ENCODE assay signal across 32 cellular contexts in the genomic region with DNA sequence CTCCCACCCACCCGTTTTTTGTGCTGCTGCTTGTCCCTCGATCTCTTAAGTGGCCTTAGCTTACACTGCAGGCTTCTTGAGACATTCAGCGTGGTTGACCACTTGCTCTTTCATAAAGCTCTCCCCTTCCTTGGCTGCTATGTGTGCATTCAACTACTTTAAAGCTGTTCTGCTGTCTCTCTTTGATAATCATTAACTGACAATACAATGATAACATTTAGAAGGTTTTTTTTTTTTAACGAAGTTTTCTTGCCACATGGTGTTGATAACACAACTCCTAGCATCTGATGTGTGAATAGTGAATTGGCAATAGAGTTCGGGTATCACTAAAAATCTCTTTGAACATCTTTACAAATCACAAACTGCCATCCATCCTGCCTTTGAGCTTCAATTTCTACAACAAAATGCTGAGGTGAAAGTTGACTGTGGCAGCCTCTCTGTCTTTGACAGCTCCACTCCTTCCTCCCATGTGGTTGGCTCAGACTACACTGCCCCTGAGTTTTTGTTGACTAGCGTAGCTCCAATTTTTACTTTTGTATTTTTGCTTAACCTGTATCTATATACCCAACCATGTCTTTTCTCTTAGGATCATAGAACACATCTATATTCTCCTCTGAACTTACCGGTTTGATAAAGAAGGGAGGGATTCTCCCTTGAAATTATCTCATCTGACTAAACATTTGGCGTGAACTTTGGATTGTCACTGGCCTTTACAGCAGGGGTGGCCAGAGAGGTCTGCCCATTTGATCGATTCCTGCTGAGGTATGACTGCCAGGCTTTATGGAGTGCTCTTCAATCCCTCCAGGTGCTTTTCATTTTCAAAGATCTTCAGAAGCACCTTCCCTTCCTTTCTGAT.
"Had no signal": no experiment of that assay in that cellular context is flagged by ENCODE, and none has a peak within 500 bp of the region (broad histone marks: within the 10 kb centered on the region; RNA-seq: fewer than 3 reads in every experiment).

No MANE protein-coding gene starts in this region.

- H3K9me3 Mint-ChIP-seq: activated naive CD4-positive, alpha-beta T cell treated with anti-CD3 and anti-CD28 coated beads, Interleukin-2, amount 50 U/mL, for 24 hours had no signal

- H3K27me3 ChIP-seq: ascending aorta, cardiac muscle cell, SJCRH30 had no signal

- H3K27ac Mint-ChIP-seq: activated CD4-positive, alpha-beta T cell treated with anti-CD3 and anti-CD28 coated beads, Interleukin-2, amount 10 ng/mL, durations not matched to agents 24 days and 14 days; activated CD8-positive, alpha-beta T cell treated with anti-CD3 and anti-CD28 coated beads for 36 hours; activated naive CD4-positive, alpha-beta T cell treated with anti-CD3 and anti-CD28 coated beads, Interleukin-2, amount 50 U/mL, for 24 hours; activated naive CD8-positive, alpha-beta T cell treated with anti-CD3 and anti-CD28 coated beads, Interleukin-2, amount 10 ng/mL, durations not matched to agents 7 days and 5 days; activated T-cell treated with anti-CD3 and anti-CD28 coated beads, Interleukin-2, amount 50 U/mL, for 72 hours; activated T-helper 17 cell treated with anti-CD3 and anti-CD28 coated beads, Interleukin-2, amount 50 U/mL, for 72 hours had no signal

- H3K27me3 Mint-ChIP-seq: activated CD4-positive, alpha-beta T cell treated with anti-CD3 and anti-CD28 coated beads, Interleukin-2, amount 10 ng/mL, durations not matched to agents 24 days and 14 days; activated naive CD4-positive, alpha-beta T cell treated with anti-CD3 and anti-CD28 coated beads, Interleukin-2, amount 50 U/mL, for 24 hours; activated naive CD8-positive, alpha-beta T cell treated with anti-CD3 and anti-CD28 coated beads, Interleukin-2, amount 10 ng/mL, durations not matched to agents 7 days and 5 days had no signal

- H3K27ac ChIP-seq: ascending aorta, cardiac muscle cell, SJCRH30, SK-N-MC, WERI-Rb-1 had no signal

- DNase-seq: activated CD4-positive, alpha-beta T cell treated with anti-CD3 and anti-CD28 coated beads for 1 hour; activated CD4-positive, alpha-beta T cell treated with anti-CD3 and anti-CD28 coated beads, Interleukin-2, amount 10 ng/mL, durations not matched to agents 24 days and 14 days; activated CD4-positive, alpha-beta T cell treated with anti-CD3 and anti-CD28 coated beads, Interleukin-2, amount 50 U/mL, for 4 hours; activated CD4-positive, CD25-positive, alpha-beta regulatory T cell; activated CD8-positive, alpha-beta T cell treated with anti-CD3 and anti-CD28 coated beads for 36 hours; activated effector memory CD4-positive, alpha-beta T cell treated with anti-CD3 and anti-CD28 coated beads, Interleukin-2, amount 50 U/mL, for 16 hours; activated naive CD4-positive, alpha-beta T cell; activated naive CD8-positive, alpha-beta T cell treated with anti-CD3 and anti-CD28 coated beads, Interleukin-2, amount 10 ng/mL, durations not matched to agents 7 days and 5 days; activated T-cell treated with anti-CD3 and anti-CD28 coated beads, Interleukin-2, amount 50 U/mL, for 1 hour; activated T-cell treated with anti-CD3 and anti-CD28 coated beads, Interleukin-2, amount 50 U/mL, for 72 hours; amygdala; NCI-H1092 treated with DMSO at 0.1 percent for 48 hours; NCI-H1417; NCI-H146; NCI-H187; NCI-H2029 treated with DMSO at 0.1 percent for 48 hours; NCI-H2171 treated with DMSO at 0.1 percent for 48 hours; NCI-H2227 treated with DMSO at 0.1 percent for 48 hours; NCI-H446 treated with DMSO at 0.1 percent for 48 hours; NCI-H524; NCI-H69; NCI-H82; SHP77; SJCRH30; T1000; WERI-Rb-1 had no signal

- H3K4me1 Mint-ChIP-seq: activated CD4-positive, alpha-beta T cell treated with anti-CD3 and anti-CD28 coated beads, Interleukin-2, amount 10 ng/mL, durations not matched to agents 24 days and 14 days; activated naive CD4-positive, alpha-beta T cell treated with anti-CD3 and anti-CD28 coated beads, Interleukin-2, amount 50 U/mL, for 24 hours; activated naive CD8-positive, alpha-beta T cell treated with anti-CD3 and anti-CD28 coated beads, Interleukin-2, amount 10 ng/mL, durations not matched to agents 7 days and 5 days; activated T-helper 17 cell treated with anti-CD3 and anti-CD28 coated beads, Interleukin-2, amount 50 U/mL, for 72 hours had no signal

- H3K4me3 Mint-ChIP-seq: activated CD4-positive, alpha-beta T cell treated with anti-CD3 and anti-CD28 coated beads, Interleukin-2, amount 10 ng/mL, durations not matched to agents 24 days and 14 days; activated CD8-positive, alpha-beta T cell treated with anti-CD3 and anti-CD28 coated beads for 36 hours; activated naive CD4-positive, alpha-beta T cell treated with anti-CD3 and anti-CD28 coated beads, Interleukin-2, amount 50 U/mL, for 24 hours; activated naive CD8-positive, alpha-beta T cell treated with anti-CD3 and anti-CD28 coated beads, Interleukin-2, amount 10 ng/mL, durations not matched to agents 7 days and 5 days; activated T-cell treated with anti-CD3 and anti-CD28 coated beads, Interleukin-2, amount 50 U/mL, for 72 hours; activated T-helper 17 cell treated with anti-CD3 and anti-CD28 coated beads, Interleukin-2, amount 50 U/mL, for 72 hours had no signal

- H3K36me3 Mint-ChIP-seq: activated naive CD8-positive, alpha-beta T cell treated with anti-CD3 and anti-CD28 coated beads, Interleukin-2, amount 10 ng/mL, durations not matched to agents 7 days and 5 days had no signal

- H3K4me3 ChIP-seq: ascending aorta, cardiac muscle cell, SJCRH30, SK-N-MC had no signal

- ATAC-seq: activated CD8-positive, alpha-beta T cell treated with anti-CD3 and anti-CD28 coated beads for 36 hours; activated T-cell treated with anti-CD3 and anti-CD28 coated beads, Interleukin-2, amount 50 U/mL, for 72 hours; activated T-helper 17 cell treated with anti-CD3 and anti-CD28 coated beads, Interleukin-2, amount 50 U/mL, for 72 hours; Panc1 had no signal

- H3K9me3 ChIP-seq: SJCRH30 had no signal

- H3K4me1 ChIP-seq: ascending aorta, SJCRH30 had no signal

- H3K36me3 ChIP-seq: ascending aorta, cardiac muscle cell, SJCRH30, WERI-Rb-1 had no signal
